ENCODE assay signal across 18 cellular contexts in genomic region chr1:166868639-166869038, GRCh38. TPM values are rescaled to one million over a fixed set of nuclear protein-coding genes. Genes with fewer than 3 reads are reported as not detected.
DNase-seq lines count a peak whose midpoint lies in the region; ATAC-seq and TF ChIP-seq lines count a peak whose summit lies in the region.
"Had no signal": no experiment of that assay in that cellular context is flagged by ENCODE, and none has a peak within 500 bp of the region (broad histone marks: within the 10 kb centered on the region; RNA-seq: fewer than 3 reads in every experiment).

No MANE protein-coding gene starts in this region.

- H3K36me3 ChIP-seq in breast epithelium = no peaks in the 10 kb centered on the region
- peaks cover 0 to 9% of the 10 kb centered on the region in 2 donors for H3K36me3 ChIP-seq in vagina

- CTCF ChIA-PET in MCF 10A (lab: Yijun Ruan, JAX) = interaction anchor here (0.5 to 2.1 kb wide), 8 partner anchors 28 to 1123 kb away, joined by 3 to 11 read pairs (median 3); no protein-coding TSS in a partner anchor

- TF ChIP-seq CTCF in MCF 10A (IDR thresholded peaks at IDR 0.05; ENCODE audit: unreplicated experiment) (no peak), breast epithelium (IDR thresholded peaks at IDR 0.05) (no peak), NB4 (IDR thresholded peaks at IDR 0.05; ENCODE audit: low read depth, low read length) (no peak), choroid plexus epithelial cell (conservative IDR thresholded peaks at IDR 0.05; ENCODE audit: low read depth, low read length) (no peak), vagina (IDR thresholded peaks at IDR 0.05) (no peak)

- H3K27me3 Mint-ChIP-seq in MCF 10A (ENCODE audit: insufficient read depth, unreplicated experiment) = no peaks in the 10 kb centered on the region
- no peaks in the 10 kb centered on the region for H3K27me3 Mint-ChIP-seq in stimulated activated memory B cell treated with anti-CD40 and anti-IgM and Interleukin-4, amounts not matched to agents 10 μg/mL and 1 μg/mL and 100 μg/mL, for 72 hours
- H3K27me3 Mint-ChIP-seq: CD4-positive, alpha-beta T cell had no signal

- H3K4me3 ChIP-seq in breast epithelium = no peak overlapping the region
- no peak overlapping the region for H3K4me3 ChIP-seq in NB4 (ENCODE audit: low read depth, low read length)
- no peak overlapping the region for H3K4me3 ChIP-seq in choroid plexus epithelial cell (ENCODE audit: low read depth, low read length)
- no peak overlapping the region for H3K4me3 ChIP-seq in vagina
- H3K4me3 ChIP-seq: GM23248 had no signal

- no TSS peak for BruUV-seq in MCF 10A (replicated peaks; lab: Mats Ljungman, UMichigan)

- TF ChIP-seq POLR2A in breast epithelium (IDR thresholded peaks at IDR 0.05) = no peak
- no peak for TF ChIP-seq POLR2A in NB4 (IDR thresholded peaks at IDR 0.05; ENCODE audit: extremely low read depth, insufficient read length)
- no peak for TF ChIP-seq POLR2A in vagina (IDR thresholded peaks at IDR 0.05)

- no peaks in the 10 kb centered on the region for H3K9me3 ChIP-seq in breast epithelium
- H3K9me3 ChIP-seq in vagina = no peaks in the 10 kb centered on the region

- POLR2A ChIA-PET in MCF 10A (lab: Yijun Ruan, JAX) = interaction anchor here (0.6 to 2.7 kb wide), 5 partner anchors 7 to 351 kb away, joined by 3 to 10 read pairs (median 4); partner anchors contain the start of genes POGK and TADA1

- intact Hi-C loops in MCF 10A (cut with micrococcal nuclease) (no loop called here), breast epithelium (cut with DNase I; ENCODE audit: low total_unique reads) (no loop called here), vagina (cut with DNase I) (no loop called here)

- no peak overlapping the region for H3K4me3 Mint-ChIP-seq in MCF 10A (ENCODE audit: unreplicated experiment)
- H3K4me3 Mint-ChIP-seq in stimulated activated memory B cell treated with anti-CD40 and anti-IgM and Interleukin-4, amounts not matched to agents 10 μg/mL and 1 μg/mL and 100 μg/mL, for 72 hours = no peak overlapping the region
- H3K4me3 Mint-ChIP-seq: CD4-positive, alpha-beta T cell had no signal

- ATAC-seq in stimulated activated memory B cell treated with anti-CD40 and anti-IgM and Interleukin-4, amounts not matched to agents 10 μg/mL and 1 μg/mL and 100 μg/mL, for 72 hours = no peak
- ATAC-seq: HCT116 had no signal

- H3K36me3 Mint-ChIP-seq in MCF 10A (ENCODE audit: insufficient read depth, unreplicated experiment) = peaks cover 54% of the 10 kb centered on the region
- peaks cover 35% of the 10 kb centered on the region for H3K36me3 Mint-ChIP-seq in stimulated activated memory B cell treated with anti-CD40 and anti-IgM and Interleukin-4, amounts not matched to agents 10 μg/mL and 1 μg/mL and 100 μg/mL, for 72 hours

- H3K4me1 ChIP-seq in breast epithelium (no peaks in the 10 kb centered on the region), vagina (peaks cover 27% of the 10 kb centered on the region)

- no peaks in the 10 kb centered on the region for H3K9me3 Mint-ChIP-seq in MCF 10A (ENCODE audit: unreplicated experiment)
- H3K9me3 Mint-ChIP-seq in stimulated activated memory B cell treated with anti-CD40 and anti-IgM and Interleukin-4, amounts not matched to agents 10 μg/mL and 1 μg/mL and 100 μg/mL, for 72 hours = no peaks in the 10 kb centered on the region
- H3K9me3 Mint-ChIP-seq: CD4-positive, alpha-beta T cell had no signal

- H3K4me1 Mint-ChIP-seq in MCF 10A (ENCODE audit: insufficient read depth, unreplicated experiment) = peaks cover 40% of the 10 kb centered on the region
- peaks cover 18% of the 10 kb centered on the region for H3K4me1 Mint-ChIP-seq in stimulated activated memory B cell treated with anti-CD40 and anti-IgM and Interleukin-4, amounts not matched to agents 10 μg/mL and 1 μg/mL and 100 μg/mL, for 72 hours

- H3K27me3 ChIP-seq in breast epithelium (no peaks in the 10 kb centered on the region), vagina (no peaks in the 10 kb centered on the region)

- H3K27ac ChIP-seq in breast epithelium (no peak overlapping the region), vagina (no peak overlapping the region)
- H3K27ac ChIP-seq: GM23248 had no signal

- DNase-seq in MCF 10A (ENCODE audit: unreplicated experiment) (no peak), breast epithelium (ENCODE audit: low spot score in 2 of 2) (no peak), NB4 (ENCODE audit: low read depth) (peak; percentile 22), choroid plexus epithelial cell (ENCODE audit: low read depth) (peak; percentile 53), vagina (ENCODE audit: extremely low spot score in 2 of 2) (no peak), H4 (ENCODE audit: low spot score) (no peak)
- DNase-seq: ACHN; CD4-positive, alpha-beta T cell; DMS79; GM23248; KBM-7; NCI-H1048; NCI-H146; NCI-H2081; NCI-H774; RPMI8226 had no signal

- H3K27ac Mint-ChIP-seq in MCF 10A (ENCODE audit: low read depth, unreplicated experiment) = peak overlapping the region; percentile 47
- peak overlapping the region; percentile 38 for H3K27ac Mint-ChIP-seq in stimulated activated memory B cell treated with anti-CD40 and anti-IgM and Interleukin-4, amounts not matched to agents 10 μg/mL and 1 μg/mL and 100 μg/mL, for 72 hours
- H3K27ac Mint-ChIP-seq: CD4-positive, alpha-beta T cell had no signal

RNA-seq across cellular contexts. Expression of gene TADA1, which starts 7.4 kb away (rescaled TPM):
- total RNA-seq in MCF 10A (2022) (14.7 and 15.9 TPM in 2 replicates), breast epithelium (10 to 100 TPM in 2 of 3 donors, 1 to 10 TPM in 1; 6.9 to 18.7 (median 14.1) TPM), vagina (14.0 TPM)
- total RNA-seq in H4 (2014; rRNA removed; shearing (Covaris generic)) = 16.3 and 20.9 TPM in 2 replicates

RNA-seq across cellular contexts. Expression of gene POGK, which starts 29.4 kb away (rescaled TPM):
- total RNA-seq in MCF 10A (2022) (55.9 and 71.8 TPM in 2 replicates), breast epithelium (10 to 100 TPM; 29.5 to 42.9 (median 29.8) TPM), vagina (26.3 TPM)
- total RNA-seq in H4 (2014; rRNA removed; shearing (Covaris generic)) = 22.2 and 29.9 TPM in 2 replicates

Comparison
In these comparisons a context has a peak if more than half of its experiments do, and no peak if none do; other contexts are left out.
1. DNase-seq: peak in NB4 (single experiment) and choroid plexus epithelial cell (single experiment); none in MCF 10A (single experiment), breast epithelium (0 of 2), vagina (0 of 2) and H4 (single experiment).